Comparison of ENCODE assay signal across 8 cellular contexts in the genomic region with DNA sequence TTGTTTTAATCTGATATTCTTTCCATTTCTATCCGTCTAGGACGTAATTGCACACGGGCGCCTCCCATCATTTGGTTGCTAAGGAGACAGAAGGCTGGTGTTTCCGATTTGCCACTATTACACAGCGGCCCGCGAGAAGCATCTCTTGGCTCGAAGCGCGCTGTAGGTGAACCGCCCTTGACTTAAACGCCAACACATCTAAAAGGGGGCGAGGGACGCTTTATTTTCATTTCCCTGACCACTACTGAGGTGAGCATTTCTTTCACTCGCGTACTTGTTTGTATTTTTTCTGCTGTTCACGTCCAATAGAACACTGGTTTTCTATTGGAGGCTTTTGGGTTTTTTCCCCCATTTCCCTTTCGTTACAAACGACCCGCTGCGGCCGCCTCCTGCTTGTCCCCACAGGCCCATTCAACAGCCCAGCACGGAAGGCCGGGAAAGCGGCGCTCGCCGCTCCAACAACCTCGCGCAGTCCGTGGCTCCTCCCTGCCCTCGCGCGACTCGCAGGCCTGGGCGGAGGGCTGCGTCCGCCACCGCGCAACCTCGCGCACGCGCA. TPM values are rescaled to one million over a fixed set of nuclear protein-coding genes. Genes with fewer than 3 reads are reported as not detected.
DNase-seq lines count a peak whose midpoint lies in the region; ATAC-seq and TF ChIP-seq lines count a peak whose summit lies in the region.

No MANE protein-coding gene starts in this region.

- TF ChIP-seq POLR2A in NB4 (IDR thresholded peaks at IDR 0.05; ENCODE audit: extremely low read depth, insufficient read length) (peak; percentile 66), gastrocnemius medialis (IDR thresholded peaks at IDR 0.05) (no peak)

- H3K9me3 ChIP-seq in iPS DF 6.9 (ENCODE audit: control insufficient read depth, insufficient read depth, low read length) (no peaks in the 10 kb centered on the region), gastrocnemius medialis (no peaks in the 10 kb centered on the region)

- in situ Hi-C loops in GM13976 (cut with MboI; ENCODE audit: low sequenced_read_pairs, unreplicated experiment) = no loop called here
- in situ Hi-C loops in astrocyte of the cerebellum (cut with HindIII; ENCODE audit: low sequenced_read_pairs) = no loop called here
- in situ Hi-C loops in gastrocnemius medialis (cut with MboI; ENCODE audit: low sequenced_read_pairs in 4 of 4) = no loop called here

- no peaks in the 10 kb centered on the region for H3K27me3 ChIP-seq in iPS DF 6.9 (ENCODE audit: control insufficient read depth, insufficient read depth, low read length)
- H3K27me3 ChIP-seq in gastrocnemius medialis = no peaks in the 10 kb centered on the region

- TF ChIP-seq CTCF in GM13976 (IDR thresholded peaks at IDR 0.05; ENCODE audit: borderline replicate concordance, control extremely low read depth, extremely low read depth, insufficient read depth, missing control alignments) (no peak), HFF-Myc (IDR thresholded peaks at IDR 0.05; ENCODE audit: low read depth, low read length, missing control alignments) (no peak), NB4 (IDR thresholded peaks at IDR 0.05; ENCODE audit: low read depth, low read length) (no peak), astrocyte of the cerebellum (IDR thresholded peaks at IDR 0.05; ENCODE audit: low read depth, low read length, missing control alignments) (no peak), gastrocnemius medialis (IDR thresholded peaks at IDR 0.05 in 4 of 5, conservative IDR thresholded peaks at IDR 0.05 in 1 of 5) (no peak)

- H3K4me3 ChIP-seq in HFF-Myc (replicated peaks; ENCODE audit: low read depth, low read length) (peak overlapping the region; percentile 52), NB4 (ENCODE audit: low read depth, low read length) (peak overlapping the region; percentile 74), astrocyte of the cerebellum (ENCODE audit: low read depth, low read length) (peak overlapping the region; percentile 49), iPS DF 6.9 (ENCODE audit: low read length) (peak overlapping the region; percentile 25; the same call in 1 of the 2 replicates), gastrocnemius medialis (peak overlapping the region; percentile 46 to 65 (median 61))

- no peak overlapping the region for H3K27ac ChIP-seq in iPS DF 6.9 (ENCODE audit: low read length)
- peak overlapping the region; percentile 74 to 91 (median 86) for H3K27ac ChIP-seq in gastrocnemius medialis

- H3K36me3 ChIP-seq in iPS DF 6.9 (ENCODE audit: control insufficient read depth, insufficient read depth, low read length) (no peaks in the 10 kb centered on the region), gastrocnemius medialis (no peaks in the 10 kb centered on the region)

- peak; percentile 71 for DNase-seq in GM13976 (ENCODE audit: low spot score)
- no peak for DNase-seq in HFF-Myc (ENCODE audit: extremely low read depth, low read depth)
- DNase-seq in NB4 (ENCODE audit: low read depth) = peak; percentile 85
- DNase-seq in T-helper 1 cell = peak; percentile 43 to 70 (median 63)
- DNase-seq in astrocyte of the cerebellum (ENCODE audit: low read depth) = no peak
- DNase-seq in iPS DF 6.9 (ENCODE audit: low read depth, low spot score) = no peak
- peak in 1 of 2 donors; percentile 42 for DNase-seq in gastrocnemius medialis
- no peak for DNase-seq in middle frontal gyrus (ENCODE audit: extremely low spot score, low spot score)

- ATAC-seq in gastrocnemius medialis = peak; percentile 10 to 54

- H3K4me1 ChIP-seq in iPS DF 6.9 (ENCODE audit: control insufficient read depth, insufficient read depth, low read length) (no peaks in the 10 kb centered on the region; the same call in 1 of the 2 replicates), gastrocnemius medialis (peaks cover 33 to 40% of the 10 kb centered on the region in 2 donors)

- no CpG with 5 or more reads among the region's 45 CpGs for WGBS in iPS DF 6.9 (ENCODE audit: insufficient coverage, insufficient read length)

- intact Hi-C loops in gastrocnemius medialis (cut with DNase I; ENCODE audit: low total_unique reads) = loop anchor here (1.0 to 5.0 kb wide), 5 partner anchors 26 to 517 kb away; partner anchors contain the start of genes GMDS, RIPK1 and SERPINB1

RNA-seq across cellular contexts. Expression of gene WRNIP1, which starts 0.5 kb away (rescaled TPM):
- total RNA-seq in gastrocnemius medialis = 10 to 100 TPM; 51.9 to 66.0 (median 57.3) TPM

RNA-seq across cellular contexts. Expression of gene MYLK4, which starts 14.0 kb away (rescaled TPM):
- total RNA-seq in gastrocnemius medialis = 10 to 100 TPM in 3 of 4 donors, 1 to 10 TPM in 1; 2.4 to 46.7 (median 26.9) TPM

Comparison
In these comparisons a context has a peak if more than half of its experiments do, and no peak if none do; other contexts are left out.
1. DNase-seq: peak in GM13976 (single experiment), NB4 (single experiment) and T-helper 1 cell (5 of 5); none in HFF-Myc (single experiment), astrocyte of the cerebellum (single experiment), iPS DF 6.9 (single experiment) and middle frontal gyrus (single experiment).
2. Peak in every context shown above with its lines, with median percentiles within 50 percentile points of each other: H3K4me3 ChIP-seq.